19 cellular contexts compared by ENCODE assay signal in genomic region chr7:128094686-128095085, GRCh38.
"Had no signal": no experiment of that assay in that cellular context is flagged by ENCODE, and none has a peak within 500 bp of the region (broad histone marks: within the 10 kb centered on the region; RNA-seq: fewer than 3 reads in every experiment).

No MANE protein-coding gene starts in this region.

- H3K27me3 ChIP-seq: colonic mucosa, foreskin keratinocyte, heart right ventricle, neutrophil, sigmoid colon, tibial nerve, upper lobe of right lung, vagina had no signal

- DNase-seq: colonic mucosa; dermis blood vessel endothelial cell; endodermal cell; erythroblast; foreskin keratinocyte; kidney glomerular epithelial cell; mammary epithelial cell; naive thymus-derived CD8-positive, alpha-beta T cell; sigmoid colon; stimulated activated CD4-positive, alpha-beta T cell treated with anti-CD3 and anti-CD28 coated beads, Interleukin-2, amount 100 ng/mL, for 24 hours; stimulated activated CD4-positive, alpha-beta T cell treated with anti-CD3 and anti-CD28 coated beads, Interleukin-4, amount 100 ng/mL, for 4 hours; upper lobe of right lung had no signal

- ATAC-seq: foreskin keratinocyte; mucosa of descending colon; naive thymus-derived CD8-positive, alpha-beta T cell had no signal

- H3K36me3 ChIP-seq: colonic mucosa had no signal

- H3K4me1 Mint-ChIP-seq: endodermal cell had no signal

- H3K27ac ChIP-seq: colonic mucosa, foreskin keratinocyte, heart right ventricle, neutrophil, sigmoid colon, skin epidermis, tibial nerve, upper lobe of right lung, vagina had no signal

- H3K27ac Mint-ChIP-seq: stimulated activated naive CD8-positive, alpha-beta T cell treated with anti-CD3 and anti-CD28 coated beads, Interleukin-15, Interleukin-2, amounts not matched to agents 100 ng/mL and 50 ng/mL, for 24 hours had no signal

- H3K4me3 Mint-ChIP-seq: endodermal cell; naive thymus-derived CD8-positive, alpha-beta T cell; stimulated activated naive CD8-positive, alpha-beta T cell treated with anti-CD3 and anti-CD28 coated beads, Interleukin-15, Interleukin-2, amounts not matched to agents 100 ng/mL and 50 ng/mL, for 24 hours had no signal

- H3K27me3 Mint-ChIP-seq: naive thymus-derived CD8-positive, alpha-beta T cell; stimulated activated naive CD8-positive, alpha-beta T cell treated with anti-CD3 and anti-CD28 coated beads, Interleukin-15, Interleukin-2, amounts not matched to agents 100 ng/mL and 50 ng/mL, for 24 hours had no signal

- H3K4me1 ChIP-seq: colonic mucosa, foreskin keratinocyte, sigmoid colon, tibial nerve, upper lobe of right lung, vagina had no signal

- H3K9me3 ChIP-seq: colonic mucosa, heart right ventricle, mucosa of descending colon, neutrophil, sigmoid colon, tibial nerve, upper lobe of right lung, vagina had no signal

- H3K4me3 ChIP-seq: colonic mucosa, heart right ventricle, mucosa of descending colon, sigmoid colon, skin epidermis, tibial nerve, upper lobe of right lung, vagina had no signal

- H3K9me3 Mint-ChIP-seq: endodermal cell; stimulated activated naive CD8-positive, alpha-beta T cell treated with anti-CD3 and anti-CD28 coated beads, Interleukin-15, Interleukin-2, amounts not matched to agents 100 ng/mL and 50 ng/mL, for 24 hours had no signal
